Comparison of ENCODE assay signal across 1 cellular context in genomic region chr16:9597967-9598730, GRCh38.
TF ChIP-seq lines count a peak whose summit lies in the region.

No MANE protein-coding gene starts in this region.

TF ChIP-seq in K562, 482 proteins besides CTCF, POLR2A, EP300 and RAD21 (continued from another document and continues in another):
- TF ChIP-seq ELK3 (CRISPR knock-in tag; IDR thresholded peaks at IDR 0.05) (no peak), MYNN (IDR thresholded peaks at IDR 0.05) (no peak), MYNN (CRISPR knock-in tag; IDR thresholded peaks at IDR 0.05) (no peak), TBL1XR1 (IDR thresholded peaks at IDR 0.05; ENCODE audit: low read length in 2 of 2) (peak in 1 of 2 experiments; percentile 62; a peak in 2 of 4 replicates), JUN (IDR thresholded peaks at IDR 0.05; ENCODE audit: borderline replicate concordance, low read depth, low read length) (no peak; the same call in 1 of the 2 replicates), JUN (CRISPR knock-in tag; IDR thresholded peaks at IDR 0.05; ENCODE audit: borderline replicate concordance) (no peak), ZNF431 (CRISPR knock-in tag; IDR thresholded peaks at IDR 0.05) (no peak), PCBP2 (IDR thresholded peaks at IDR 0.05; ENCODE audit: low read depth, low read length, poor library complexity, severe bottlenecking) (no peak), ZNF780A (CRISPR knock-in tag; IDR thresholded peaks at IDR 0.05) (no peak), ATF4 (CRISPR knock-in tag; IDR thresholded peaks at IDR 0.05) (peak; percentile 98), RFX5 (IDR thresholded peaks at IDR 0.05; ENCODE audit: low read depth, low read length) (no peak), NUFIP1 (IDR thresholded peaks at IDR 0.05; ENCODE audit: partially characterized antibody) (no peak), ELF1 (tag; IDR thresholded peaks at IDR 0.05) (no peak), GTF2F1 (IDR thresholded peaks at IDR 0.05; ENCODE audit: low read depth, low read length) (no peak), E2F1 (CRISPR knock-in tag; IDR thresholded peaks at IDR 0.05) (no peak), ELF2 (CRISPR knock-in tag; IDR thresholded peaks at IDR 0.05) (no peak), SMC3 (conservative IDR thresholded peaks at IDR 0.05; ENCODE audit: insufficient read depth, low read depth, low read length) (no peak), PRPF4 (IDR thresholded peaks at IDR 0.05; ENCODE audit: insufficient read depth, low read depth, low read length, poor library complexity, severe bottlenecking) (no peak), DACH1 (IDR thresholded peaks at IDR 0.05; ENCODE audit: partially characterized antibody) (no peak), ZNF134 (CRISPR knock-in tag; conservative IDR thresholded peaks at IDR 0.05) (no peak), ZNF174 (CRISPR knock-in tag; IDR thresholded peaks at IDR 0.05) (no peak), TSC22D4 (tag; IDR thresholded peaks at IDR 0.05) (no peak), ZNF586 (CRISPR knock-in tag; conservative IDR thresholded peaks at IDR 0.05) (no peak; the same call in 1 of the 2 replicates), SAFB2 (IDR thresholded peaks at IDR 0.05; ENCODE audit: borderline replicate concordance, low read depth, low read length, severe bottlenecking) (no peak), ZBTB26 (CRISPR knock-in tag; IDR thresholded peaks at IDR 0.05) (no peak), MGA (IDR thresholded peaks at IDR 0.05) (peak; percentile 87), TFE3 (CRISPR knock-in tag; IDR thresholded peaks at IDR 0.05) (no peak), ZNF444 (CRISPR knock-in tag; IDR thresholded peaks at IDR 0.05) (no peak), TRIM25 (IDR thresholded peaks at IDR 0.05; ENCODE audit: borderline replicate concordance) (no peak), E2F4 (CRISPR knock-in tag; IDR thresholded peaks at IDR 0.05; ENCODE audit: low read depth) (no peak), TAL1 (IDR thresholded peaks at IDR 0.05) (peak; percentile 93), NR2C1 (IDR thresholded peaks at IDR 0.05) (no peak), NR2C1 (tag; IDR thresholded peaks at IDR 0.05) (peak; percentile 33; the same call in 1 of the 2 replicates), GATAD2A (IDR thresholded peaks at IDR 0.05) (no peak), MEF2A (IDR thresholded peaks at IDR 0.05; ENCODE audit: control insufficient read depth, low read depth, low read length) (0 out of 2 replicates have a peak, but pooled peaks have one; percentile 33), MBD2 (IDR thresholded peaks at IDR 0.05; ENCODE audit: borderline replicate concordance, low read depth) (0 out of 2 replicates have a peak, but pooled peaks have one; percentile 43), ZFPM2 (CRISPR knock-in tag; IDR thresholded peaks at IDR 0.05) (no peak), ZZZ3 (IDR thresholded peaks at IDR 0.05) (no peak), ZNF324 (CRISPR knock-in tag; IDR thresholded peaks at IDR 0.05) (no peak), RCOR1 (IDR thresholded peaks at IDR 0.05; ENCODE audit: borderline replicate concordance in 1 of 2, low read depth in 2 of 2, low read length in 2 of 2) (peak in 1 of 2 experiments; percentile 79; a peak in 1 of 4 replicates), ZNF311 (CRISPR knock-in tag; IDR thresholded peaks at IDR 0.05) (no peak; the same call in 1 of the 2 replicates)
